ENCODE assay signal across 12 cellular contexts in genomic region chr4:24809376-24809775, GRCh38. TPM values are rescaled to one million over a fixed set of nuclear protein-coding genes. Genes with fewer than 3 reads are reported as not detected.
DNase-seq lines count a peak whose midpoint lies in the region; ATAC-seq, FAIRE-seq and TF ChIP-seq lines count a peak whose summit lies in the region.
"Had no signal": no experiment of that assay in that cellular context is flagged by ENCODE, and none has a peak within 500 bp of the region (broad histone marks: within the 10 kb centered on the region; RNA-seq: fewer than 3 reads in every experiment).

No MANE protein-coding gene starts in this region.

- no peaks in the 10 kb centered on the region; a peak in 1 of 8 replicates for H3K36me3 ChIP-seq in H1 (ENCODE audit: control insufficient read depth in 2 of 4, insufficient read depth in 4 of 4, low read length in 3 of 4)

- H3K4me1 ChIP-seq in H1 (replicated peaks in 1 of 4; ENCODE audit: control insufficient read depth in 3 of 4, insufficient read depth in 4 of 4, low read length in 3 of 4): peaks cover 2 to 12% (median 6%) of the 10 kb centered on the region in 4 experiments; a peak in 4 of 7 replicates

- TF ChIP-seq CTCF in GM12873 (IDR thresholded peaks at IDR 0.05; ENCODE audit: insufficient read depth, low read depth, low read length, missing control alignments) (peak; percentile 29), H1 (IDR thresholded peaks at IDR 0.05; ENCODE audit: control extremely low read depth in 1 of 3, insufficient read depth in 1 of 3, low read depth in 1 of 3, low read length in 3 of 3) (peak; percentile 58 to 75 (median 60))

- no peak overlapping the region for H2BK120ac ChIP-seq in H1 (replicated peaks; ENCODE audit: low read depth, low read length)

- no peak overlapping the region for H4K5ac ChIP-seq in H1 (ENCODE audit: insufficient read length, low read depth, low read length)

- H2BK5ac ChIP-seq in H1 (ENCODE audit: low read depth, low read length): no peak overlapping the region

- TF ChIP-seq POLR2A in H1 (IDR thresholded peaks at IDR 0.05; ENCODE audit: control extremely low read depth in 1 of 2, low read depth in 2 of 2, low read length in 2 of 2): no peak

- no peaks in the 10 kb centered on the region for H3K27me3 ChIP-seq in H1 (replicated peaks in 1 of 4; ENCODE audit: control insufficient read depth in 3 of 4, extremely low read depth in 1 of 4, insufficient read depth in 3 of 4, low read length in 3 of 4)

- H3K9me3 ChIP-seq in H1 (ENCODE audit: insufficient read depth in 2 of 2, low read depth in 1 of 2, low read length in 1 of 2): no peaks in the 10 kb centered on the region

- no peak overlapping the region for H4K91ac ChIP-seq in H1 (replicated peaks; ENCODE audit: insufficient read length, low read length)

- DNase-seq in H1 (ENCODE audit: low read depth in 1 of 2, low spot score in 2 of 2) (peak in 1 of 2 experiments; percentile 53), renal cortical epithelial cell (ENCODE audit: low read depth) (peak; percentile 2)
- DNase-seq in activated T-cell treated with anti-CD3 and anti-CD28 coated beads, Interleukin-2, amount 50 U/mL, for 72 hours: no peak
- DNase-seq: activated CD8-positive, alpha-beta memory T cell treated with anti-CD3 and anti-CD28 coated beads, Interleukin-2, amount 50 U/mL, for 4 hours; NCI-H2107 had no signal

- H2BK15ac ChIP-seq in H1 (ENCODE audit: low read length): no peak overlapping the region

- TF ChIP-seq RAD21 in Ishikawa (IDR thresholded peaks at IDR 0.05; ENCODE audit: low read depth) (0 out of 2 replicates have a peak, but pooled peaks have one; percentile 12), H1 (IDR thresholded peaks at IDR 0.05 in 1 of 2, conservative IDR thresholded peaks at IDR 0.05 in 1 of 2; ENCODE audit: low read depth in 2 of 2, low read length in 2 of 2) (peak; percentile 55 to 63)

- no peaks in the 10 kb centered on the region for H3K4me1 Mint-ChIP-seq in activated T-cell treated with anti-CD3 and anti-CD28 coated beads, Interleukin-2, amount 50 U/mL, for 72 hours (ENCODE audit: low read depth)

- no peak overlapping the region for H2AFZ ChIP-seq in H1 (ENCODE audit: low read length)

- no peak overlapping the region for H3K27ac ChIP-seq in H1 (ENCODE audit: low read depth, low read length)

- 97% methylated on average over 2 of the region's 2 CpGs; no CpG with 5 or more reads in 1 of the 2 experiments for WGBS in H1 (ENCODE audit: extremely low coverage in 1 of 2, insufficient coverage in 1 of 2, insufficient read length in 1 of 2, insufficient replicate concordance in 2 of 2, low coverage in 1 of 2, low lambda C conversion rate in 2 of 2, missing lambda C conversion rate in 1 of 2), 2 experiments

- no peaks in the 10 kb centered on the region for H3K23me2 ChIP-seq in H1 (ENCODE audit: low read depth, low read length)

- H3K4me3 ChIP-seq in H1 (ENCODE audit: extremely low read depth in 1 of 4, insufficient read depth in 2 of 4, low read depth in 3 of 4, low read length in 4 of 4): no peak overlapping the region

- CTCF ChIA-PET in H1 (lab: Charles Lee; ENCODE audit: partially characterized antibody): interaction anchor here (0.8 to 4.0 kb wide), 25 partner anchors 8 to 367 kb away, joined by 3 to 29 read pairs (median 4); partner anchors contain the start of gene SOD3

- H3K79me1 ChIP-seq in H1 (ENCODE audit: low read depth, low read length): no peaks in the 10 kb centered on the region

- no peak overlapping the region for H3K56ac ChIP-seq in H1 (replicated peaks; ENCODE audit: insufficient read length, low read depth, low read length)

- H3K9ac ChIP-seq in H1 (replicated peaks in 1 of 4; ENCODE audit: extremely low read depth in 1 of 4, low read depth in 3 of 4, low read length in 3 of 4): no peak overlapping the region

- peaks cover 8% of the 10 kb centered on the region for H3K27me3 Mint-ChIP-seq in activated T-cell treated with anti-CD3 and anti-CD28 coated beads, Interleukin-2, amount 50 U/mL, for 72 hours (ENCODE audit: low read depth)

- no peaks in the 10 kb centered on the region for H3K79me2 ChIP-seq in H1 (ENCODE audit: control insufficient read depth in 1 of 2, insufficient read depth in 2 of 2, low read length in 2 of 2)

- TF ChIP-seq EP300 in Ishikawa (IDR thresholded peaks at IDR 0.05; ENCODE audit: borderline replicate concordance): no peak
- TF ChIP-seq EP300 in H1 (IDR thresholded peaks at IDR 0.05; ENCODE audit: borderline replicate concordance in 1 of 2, low read depth in 2 of 2, low read length in 2 of 2): no peak

- no peak overlapping the region for H3K4me2 ChIP-seq in H1 (ENCODE audit: insufficient read depth in 1 of 2, low read depth in 2 of 2, low read length in 2 of 2)

- no peak overlapping the region for H3K23ac ChIP-seq in H1 (ENCODE audit: insufficient read length)

- no peak overlapping the region for H3K4ac ChIP-seq in H1 (replicated peaks; ENCODE audit: insufficient read length, low read depth, low read length)

- no peak overlapping the region for H2BK20ac ChIP-seq in H1 (ENCODE audit: low read length)

- no peak overlapping the region for H2BK12ac ChIP-seq in H1 (ENCODE audit: low read depth, low read length)

- ATAC-seq in HG02973 (IDR thresholded peaks at IDR 0.05; ENCODE audit: unreplicated experiment) (no peak), HG02588 (IDR thresholded peaks at IDR 0.05; ENCODE audit: unreplicated experiment) (no peak)
- ATAC-seq in activated T-cell treated with anti-CD3 and anti-CD28 coated beads, Interleukin-2, amount 50 U/mL, for 72 hours (replicated peaks in 1 of 2): no peak

- H3K9me3 Mint-ChIP-seq in activated T-cell treated with anti-CD3 and anti-CD28 coated beads, Interleukin-2, amount 50 U/mL, for 72 hours: peaks cover 3 to 7% of the 10 kb centered on the region in 2 donors

- no peak overlapping the region for H3K18ac ChIP-seq in H1 (ENCODE audit: extremely low read depth, low read length)

- FAIRE-seq in H1 (lab: Jason Lieb, UNC): peak; percentile 45
- FAIRE-seq: RCC 7860, TTC549 had no signal

- no peak overlapping the region for H3K27ac Mint-ChIP-seq in activated T-cell treated with anti-CD3 and anti-CD28 coated beads, Interleukin-2, amount 50 U/mL, for 72 hours
- H3K27ac Mint-ChIP-seq: IgD-negative memory B cell had no signal

- H4K8ac ChIP-seq in H1 (ENCODE audit: extremely low read depth, insufficient read depth, low read length): no peak overlapping the region; the same call in 1 of the 2 replicates

- no peak overlapping the region for H3K4me3 Mint-ChIP-seq in activated T-cell treated with anti-CD3 and anti-CD28 coated beads, Interleukin-2, amount 50 U/mL, for 72 hours
- H3K4me3 Mint-ChIP-seq: IgD-negative memory B cell had no signal

- H4K20me1 ChIP-seq in H1 (replicated peaks in 1 of 2; ENCODE audit: control insufficient read depth in 1 of 2, insufficient read depth in 2 of 2, low read length in 2 of 2): no peaks in the 10 kb centered on the region

- H3K36me3 Mint-ChIP-seq in activated T-cell treated with anti-CD3 and anti-CD28 coated beads, Interleukin-2, amount 50 U/mL, for 72 hours (ENCODE audit: insufficient read depth in 2 of 2): peaks cover 0 to 1% of the 10 kb centered on the region in 2 donors

- H3K14ac ChIP-seq in H1 (ENCODE audit: insufficient read length): no peak overlapping the region

- no peak overlapping the region for H2AK5ac ChIP-seq in H1 (ENCODE audit: low read depth, low read length)

- POLR2A ChIA-PET in H1 (lab: Charles Lee; ENCODE audit: partially characterized antibody): interaction anchor here (0.6 to 1.0 kb wide), 2 partner anchors 71 to 298 kb away, joined by 3 read pairs; no protein-coding TSS in a partner anchor

TF ChIP-seq in Ishikawa, 13 proteins besides CTCF, POLR2A, EP300 and RAD21 (continues in another document):
- TF ChIP-seq NFIC (IDR thresholded peaks at IDR 0.05) (no peak), USF1 (IDR thresholded peaks at IDR 0.05) (no peak), CREB1 (IDR thresholded peaks at IDR 0.05; ENCODE audit: low read depth) (no peak)

TF ChIP-seq in H1, 55 proteins besides CTCF, POLR2A, EP300 and RAD21:
- TF ChIP-seq ZNF274 (IDR thresholded peaks at IDR 0.05; ENCODE audit: borderline replicate concordance, extremely low read depth, low read length) (no peak), MAX (IDR thresholded peaks at IDR 0.05) (0 out of 2 replicates have a peak, but pooled peaks have one; percentile 24), SIN3A (conservative IDR thresholded peaks at IDR 0.05 in 1 of 2, IDR thresholded peaks at IDR 0.05 in 1 of 2; ENCODE audit: low read depth in 1 of 2, low read length in 2 of 2) (no peak), YY1 (IDR thresholded peaks at IDR 0.05; ENCODE audit: low read depth, low read length) (peak; percentile 59; the same call in 1 of the 2 replicates)

RNA-seq across cellular contexts. Expression of gene SOD3, which starts 14.0 kb away (rescaled TPM):
- total RNA-seq in H1 (2021; fragmentation: NEBNext Ultra II Directional; extraction: Animal tissue kit (Norgen Biotek cat#: 25700)): 4.9 and 5.5 TPM in 2 replicates
- 4.9 and 10.4 TPM in 2 replicates for polyA plus RNA-seq in H1 (2011; rRNA removed)
- polyA plus RNA-seq in H1 (2011; cell fraction: cytosol; rRNA removed): 3.9 TPM
- 5.6 TPM for polyA plus RNA-seq in H1 (2011; cell fraction: nucleus; rRNA removed)
- 6.3 to 13.6 TPM (median 10.4 TPM) in 4 replicates for polyA plus RNA-seq in H1 (2012, experiment 1 of 2)
- polyA plus RNA-seq in H1 (2012, experiment 2 of 2): 6.9 TPM
- 14.2 TPM for polyA plus RNA-seq in H1 (2013, experiment 1 of 2)
- polyA plus RNA-seq in H1 (2013, experiment 2 of 2): 15.8 TPM
- polyA minus RNA-seq in H1 (2011; rRNA and poly(A)+ RNA removed): 0.78 and 1.5 TPM in 2 replicates
- 4.7 TPM for polyA minus RNA-seq in H1 (2011; cell fraction: cytosol; rRNA and poly(A)+ RNA removed)
- polyA minus RNA-seq in H1 (2011; cell fraction: nucleus; rRNA and poly(A)+ RNA removed): 3.3 TPM
- 1.9 and 21.1 TPM in 2 replicates for total RNA-seq in renal cortical epithelial cell
- total RNA-seq in activated T-cell treated with anti-CD3 and anti-CD28 coated beads, Interleukin-2, amount 50 U/mL, for 72 hours: not detected
- polyA plus RNA-seq: IgD-negative memory B cell had no signal
